27 cellular contexts compared by ENCODE assay signal in the genomic region with DNA sequence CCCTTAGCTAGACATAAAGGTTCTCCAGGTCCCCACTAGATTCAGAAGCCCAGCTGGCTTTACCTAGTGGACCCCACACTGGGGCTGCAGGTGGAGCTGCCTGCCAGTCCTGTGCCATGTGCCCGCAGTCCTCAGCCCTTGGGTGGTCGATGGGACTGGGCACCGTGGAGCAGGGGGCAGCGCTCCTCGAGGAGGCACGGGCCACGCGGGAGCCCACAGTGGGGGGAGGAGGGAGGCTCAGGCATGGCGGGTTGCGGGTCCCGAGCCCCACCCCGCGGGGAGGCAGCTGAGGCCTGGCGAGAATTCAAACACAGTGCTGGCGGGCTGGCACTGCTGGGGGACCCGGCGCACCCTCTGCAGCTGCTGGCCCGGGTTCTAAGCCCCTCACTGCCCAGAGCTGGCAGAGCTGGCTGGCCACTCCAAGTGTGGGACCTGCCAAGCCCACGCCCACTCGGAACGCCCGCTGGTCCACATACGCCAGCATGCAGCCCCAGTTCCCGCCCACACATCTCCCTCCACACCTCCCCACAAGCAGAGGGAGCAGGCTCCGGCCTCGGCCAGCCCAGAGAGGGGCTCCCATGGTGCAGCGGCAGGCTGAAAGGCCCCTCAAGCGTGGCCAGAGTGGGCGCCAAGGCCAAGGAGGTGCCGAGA.
"Had no signal": no experiment of that assay in that cellular context is flagged by ENCODE, and none has a peak within 500 bp of the region (broad histone marks: within the 10 kb centered on the region; RNA-seq: fewer than 3 reads in every experiment).

No MANE protein-coding gene starts in this region.

- H3K36me3 Mint-ChIP-seq: activated CD4-positive, alpha-beta memory T cell treated with anti-CD3 and anti-CD28 coated beads for 36 hours; activated naive CD4-positive, alpha-beta T cell treated with anti-CD3 and anti-CD28 coated beads, Interleukin-2, amount 50 U/mL, for 24 hours; activated naive CD8-positive, alpha-beta T cell treated with anti-CD3 and anti-CD28 coated beads, Interleukin-2, amount 10 ng/mL, durations not matched to agents 7 days and 5 days; brain had no signal

- H3K27me3 Mint-ChIP-seq: activated CD4-positive, alpha-beta memory T cell treated with anti-CD3 and anti-CD28 coated beads for 36 hours; activated CD4-positive, alpha-beta T cell treated with anti-CD3 and anti-CD28 coated beads for 36 hours; activated CD4-positive, alpha-beta T cell treated with anti-CD3 and anti-CD28 coated beads, Interleukin-2, amount 10 ng/mL, durations not matched to agents 24 days and 14 days; activated naive CD4-positive, alpha-beta T cell treated with anti-CD3 and anti-CD28 coated beads, Interleukin-2, amount 50 U/mL, for 24 hours; activated naive CD8-positive, alpha-beta T cell treated with anti-CD3 and anti-CD28 coated beads, Interleukin-2, amount 10 ng/mL, durations not matched to agents 7 days and 5 days; activated T-cell treated with anti-CD3 and anti-CD28 coated beads, Interleukin-2, amount 50 U/mL, for 24 hours; brain; effector memory CD8-positive, alpha-beta T cell; T-helper 17 cell had no signal

- DNase-seq: activated CD4-positive, alpha-beta memory T cell treated with anti-CD3 and anti-CD28 coated beads for 36 hours; activated CD4-positive, alpha-beta T cell treated with anti-CD3 and anti-CD28 coated beads for 36 hours; activated CD4-positive, alpha-beta T cell treated with anti-CD3 and anti-CD28 coated beads, Interleukin-2, amount 10 ng/mL, durations not matched to agents 24 days and 14 days; activated CD4-positive, CD25-positive, alpha-beta regulatory T cell; activated CD4-positive, CD25-positive, alpha-beta regulatory T cell treated with anti-CD3 and anti-CD28 coated beads, Interleukin-2, amount 50 U/mL, for 72 hours; activated CD8-positive, alpha-beta memory T cell treated with anti-CD3 and anti-CD28 coated beads, Interleukin-2, amount 50 U/mL, for 48 hours; activated naive CD4-positive, alpha-beta T cell treated with anti-CD3 and anti-CD28 coated beads for 36 hours; activated naive CD8-positive, alpha-beta T cell treated with anti-CD3 and anti-CD28 coated beads, Interleukin-2, amount 10 ng/mL, durations not matched to agents 7 days and 5 days; activated T-cell treated with anti-CD3 and anti-CD28 coated beads for 4 hours; activated T-cell treated with anti-CD3 and anti-CD28 coated beads, Interleukin-2, amount 50 U/mL, for 24 hours; activated T-cell treated with anti-CD3 and anti-CD28 coated beads, Interleukin-2, amount 50 U/mL, for 72 hours; central memory CD4-positive, alpha-beta T cell; cerebellar nuclear complex; dermis blood vessel endothelial cell; effector CD4-positive, alpha-beta T cell; effector memory CD8-positive, alpha-beta T cell; erythroblast; foreskin keratinocyte; gastrocnemius medialis; T-helper 1 cell; T-helper 17 cell; T1000; WERI-Rb-1 had no signal

- H3K9me3 Mint-ChIP-seq: activated naive CD8-positive, alpha-beta T cell treated with anti-CD3 and anti-CD28 coated beads, Interleukin-2, amount 10 ng/mL, durations not matched to agents 7 days and 5 days had no signal

- ATAC-seq: activated CD4-positive, alpha-beta T cell treated with anti-CD3 and anti-CD28 coated beads for 36 hours; activated T-cell treated with anti-CD3 and anti-CD28 coated beads, Interleukin-2, amount 50 U/mL, for 72 hours; effector memory CD8-positive, alpha-beta T cell; foreskin keratinocyte; gastrocnemius medialis; SK-N-SH treated with all-trans-retinoic acid at 6 μM for 48 hours; T-helper 17 cell had no signal

- H3K4me1 Mint-ChIP-seq: activated CD4-positive, alpha-beta T cell treated with anti-CD3 and anti-CD28 coated beads for 36 hours; activated CD4-positive, alpha-beta T cell treated with anti-CD3 and anti-CD28 coated beads, Interleukin-2, amount 10 ng/mL, durations not matched to agents 24 days and 14 days; activated naive CD4-positive, alpha-beta T cell treated with anti-CD3 and anti-CD28 coated beads, Interleukin-2, amount 50 U/mL, for 24 hours; activated naive CD8-positive, alpha-beta T cell treated with anti-CD3 and anti-CD28 coated beads, Interleukin-2, amount 10 ng/mL, durations not matched to agents 7 days and 5 days; brain; T-helper 17 cell had no signal

- H3K4me3 Mint-ChIP-seq: activated CD4-positive, alpha-beta memory T cell treated with anti-CD3 and anti-CD28 coated beads for 36 hours; activated CD4-positive, alpha-beta T cell treated with anti-CD3 and anti-CD28 coated beads for 36 hours; activated CD4-positive, alpha-beta T cell treated with anti-CD3 and anti-CD28 coated beads, Interleukin-2, amount 10 ng/mL, durations not matched to agents 24 days and 14 days; activated naive CD4-positive, alpha-beta T cell treated with anti-CD3 and anti-CD28 coated beads for 36 hours; activated naive CD4-positive, alpha-beta T cell treated with anti-CD3 and anti-CD28 coated beads, Interleukin-2, amount 50 U/mL, for 24 hours; activated naive CD8-positive, alpha-beta T cell treated with anti-CD3 and anti-CD28 coated beads, Interleukin-2, amount 10 ng/mL, durations not matched to agents 7 days and 5 days; activated T-cell treated with anti-CD3 and anti-CD28 coated beads, Interleukin-2, amount 50 U/mL, for 24 hours; activated T-cell treated with anti-CD3 and anti-CD28 coated beads, Interleukin-2, amount 50 U/mL, for 72 hours; brain; effector memory CD8-positive, alpha-beta T cell; T-helper 17 cell; T-helper 2 cell treated with Interferon-gamma antibody and Interleukin-4, amounts not matched to agents 5 μg/mL and 100 μg/mL, for 36 hours had no signal

- H3K27ac Mint-ChIP-seq: activated CD4-positive, alpha-beta memory T cell treated with anti-CD3 and anti-CD28 coated beads for 36 hours; activated CD4-positive, alpha-beta T cell treated with anti-CD3 and anti-CD28 coated beads for 36 hours; activated CD4-positive, alpha-beta T cell treated with anti-CD3 and anti-CD28 coated beads, Interleukin-2, amount 10 ng/mL, durations not matched to agents 24 days and 14 days; activated naive CD4-positive, alpha-beta T cell treated with anti-CD3 and anti-CD28 coated beads for 36 hours; activated naive CD4-positive, alpha-beta T cell treated with anti-CD3 and anti-CD28 coated beads, Interleukin-2, amount 50 U/mL, for 24 hours; activated naive CD8-positive, alpha-beta T cell treated with anti-CD3 and anti-CD28 coated beads, Interleukin-2, amount 10 ng/mL, durations not matched to agents 7 days and 5 days; activated T-cell treated with anti-CD3 and anti-CD28 coated beads, Interleukin-2, amount 50 U/mL, for 24 hours; activated T-cell treated with anti-CD3 and anti-CD28 coated beads, Interleukin-2, amount 50 U/mL, for 72 hours; brain; effector memory CD8-positive, alpha-beta T cell; T-helper 17 cell; T-helper 2 cell treated with Interferon-gamma antibody and Interleukin-4, amounts not matched to agents 5 μg/mL and 100 μg/mL, for 36 hours had no signal
